7 cellular contexts compared by ENCODE assay signal in genomic region chr20:844473-845225, GRCh38. TPM values are rescaled to one million over a fixed set of nuclear protein-coding genes. Genes with fewer than 3 reads are reported as not detected.
DNase-seq lines count a peak whose midpoint lies in the region; ATAC-seq, FAIRE-seq and TF ChIP-seq lines count a peak whose summit lies in the region.

No MANE protein-coding gene starts in this region.

- peaks cover 6 to 12% of the 10 kb centered on the region in 2 donors for H3K4me1 ChIP-seq in kidney (ENCODE audit: control insufficient read depth in 1 of 2, insufficient read depth in 1 of 2, low read depth in 1 of 2, low read length in 2 of 2)

- H3K36me3 ChIP-seq in kidney (ENCODE audit: control insufficient read depth in 1 of 2, insufficient read depth in 2 of 2, low read length in 2 of 2) = no peaks in the 10 kb centered on the region

- H3K9ac ChIP-seq in kidney (ENCODE audit: low read length in 2 of 2) = no peak overlapping the region

- H3K4me3 ChIP-seq in kidney (ENCODE audit: low read length in 2 of 2) = peak overlapping the region in 1 of 2 donors; percentile 37

- H3K27ac ChIP-seq in kidney (ENCODE audit: low read depth in 2 of 2, low read length in 2 of 2) = no peak overlapping the region

- DNase-seq in NCI-H2171 (lab: John Stamatoyannopoulos, UW) (peak; percentile 97), cerebellar cortex (ENCODE audit: low spot score) (peak; percentile 95), kidney (peak; percentile 97)
- DNase-seq in activated CD4-positive, CD25-positive, alpha-beta regulatory T cell treated with anti-CD3 and anti-CD28 coated beads, Interleukin-2, amount 50 U/mL, for 72 hours = peak; percentile 78
- peak; percentile 93 for DNase-seq in stimulated activated CD4-positive, alpha-beta T cell treated with anti-CD3 and anti-CD28 coated beads, Interleukin-15, amount 100 ng/mL, for 24 hours

- ATAC-seq in GM18520 (IDR thresholded peaks at IDR 0.05; ENCODE audit: unreplicated experiment) = peak; percentile 86
- peak; percentile 97 for ATAC-seq in HG03045 (IDR thresholded peaks at IDR 0.05; ENCODE audit: unreplicated experiment)

- no peak for FAIRE-seq in kidney (lab: Jason Lieb, UNC)

- intact Hi-C loops in kidney (cut with DNase I) = no loop called here

- no peak for TF ChIP-seq CTCF in kidney (IDR thresholded peaks at IDR 0.05; ENCODE audit: borderline replicate concordance, extremely low read depth, insufficient read depth)

- no peaks in the 10 kb centered on the region for H3K9me3 ChIP-seq in kidney (ENCODE audit: control insufficient read depth in 1 of 2, low read length in 2 of 2)

RNA-seq across cellular contexts. Expression of gene FAM110A, which starts 11.1 kb away (rescaled TPM):
- total RNA-seq in kidney = 10.2 TPM
- polyA plus RNA-seq in kidney (ENCODE audit: insufficient read depth, low read depth, low replicate concordance) = 12.6 TPM
